Comparison of ENCODE assay signal across 9 cellular contexts in genomic region chr17:29587591-29587990, GRCh38. TPM values are rescaled to one million over a fixed set of nuclear protein-coding genes. Genes with fewer than 3 reads are reported as not detected.
DNase-seq lines count a peak whose midpoint lies in the region; TF ChIP-seq lines count a peak whose summit lies in the region.
"Had no signal": no experiment of that assay in that cellular context is flagged by ENCODE, and none has a peak within 500 bp of the region (broad histone marks: within the 10 kb centered on the region; RNA-seq: fewer than 3 reads in every experiment).

No MANE protein-coding gene starts in this region.

- peak overlapping the region in 4 of 5 experiments; percentile 89 to 97 (median 96) for H3K27ac Mint-ChIP-seq in brain

- DNase-seq in HFF-Myc (ENCODE audit: extremely low read depth, low read depth) (no peak), GM20000 (ENCODE audit: low spot score) (no peak), mesenteric fat pad (ENCODE audit: low spot score) (no peak)
- DNase-seq in stimulated activated CD4-positive, alpha-beta T cell treated with anti-CD3 and anti-CD28 coated beads, Interleukin-4, amount 100 ng/mL, for 1 hour = no peak
- DNase-seq in stimulated activated CD4-positive, alpha-beta T cell treated with anti-CD3 and anti-CD28 coated beads, Interleukin-1b, Interleukin-23, amount 100 ng/mL, for 48 hours = no peak
- DNase-seq: NCI-H510A had no signal

- 76 to 85% methylated on average over 3 to 5 of the region's 6 CpGs for WGBS in mesodermal cell (ENCODE audit: insufficient coverage in 2 of 2), 2 experiments

- peaks cover 22% of the 10 kb centered on the region for H3K36me3 ChIP-seq in mesodermal cell (ENCODE audit: control insufficient read depth, insufficient read depth, low read length)

- peak overlapping the region; percentile 98; the same call in 1 of the 2 replicates for H3K27ac ChIP-seq in 22Rv1
- no peak overlapping the region for H3K27ac ChIP-seq in mesodermal cell (ENCODE audit: low read depth, low read length, severe bottlenecking)

- H3K9me3 ChIP-seq in mesodermal cell (ENCODE audit: control insufficient read depth, low read length) = no peaks in the 10 kb centered on the region

- peaks cover 67% of the 10 kb centered on the region for H3K4me1 Mint-ChIP-seq in brain

- H3K9me3 Mint-ChIP-seq in brain = peaks cover 0 to 5% (median 0%) of the 10 kb centered on the region in 5 experiments

- peaks cover 58% of the 10 kb centered on the region for H3K4me1 ChIP-seq in mesodermal cell (ENCODE audit: control insufficient read depth, insufficient read depth, low read length, poor library complexity, severe bottlenecking)

- H3K27me3 Mint-ChIP-seq in brain = peaks cover 8% of the 10 kb centered on the region

- peak overlapping the region; percentile 89 for H3K4me3 ChIP-seq in HFF-Myc (replicated peaks; ENCODE audit: low read depth, low read length)
- H3K4me3 ChIP-seq in mesodermal cell (ENCODE audit: extremely low read depth, insufficient read depth, low read length, poor library complexity, severe bottlenecking) = peak overlapping the region; percentile 84

- peaks cover 16% of the 10 kb centered on the region for H3K36me3 Mint-ChIP-seq in brain

- H3K4me3 Mint-ChIP-seq in brain = peak overlapping the region; percentile 93 to 97 (median 96)

- no peak for TF ChIP-seq CTCF in 22Rv1 (IDR thresholded peaks at IDR 0.05)
- no peak for TF ChIP-seq CTCF in HFF-Myc (IDR thresholded peaks at IDR 0.05; ENCODE audit: low read depth, low read length, missing control alignments)
- no peak for TF ChIP-seq CTCF in brain (conservative IDR thresholded peaks at IDR 0.05)
- TF ChIP-seq CTCF in GM20000 (IDR thresholded peaks at IDR 0.05; ENCODE audit: extremely low read depth, missing control alignments) = no peak

RNA-seq across cellular contexts. Expression of gene GIT1, which starts 1.9 kb away (rescaled TPM):
- polyA plus RNA-seq in brain (ENCODE audit: insufficient read depth, low read depth, low replicate concordance) = 94.7 TPM
- polyA plus RNA-seq in mesodermal cell (2013, experiment 1 of 2) = 57.7 TPM
- 43.1 TPM for polyA plus RNA-seq in mesodermal cell (2013, experiment 2 of 2)
- 47.7 TPM for total RNA-seq in mesenteric fat pad

RNA-seq across cellular contexts. Expression of gene ANKRD13B, which starts 5.3 kb away (rescaled TPM):
- 28.2 TPM for polyA plus RNA-seq in brain (ENCODE audit: insufficient read depth, low read depth, low replicate concordance)
- polyA plus RNA-seq in mesodermal cell (2013, experiment 1 of 2) = 10.7 TPM
- polyA plus RNA-seq in mesodermal cell (2013, experiment 2 of 2) = 5.9 TPM
- total RNA-seq in mesenteric fat pad = 11.5 TPM

RNA-seq across cellular contexts. Expression of gene TP53I13, which starts 19.1 kb away (rescaled TPM):
- polyA plus RNA-seq in brain (ENCODE audit: insufficient read depth, low read depth, low replicate concordance) = 34.4 TPM
- polyA plus RNA-seq in mesodermal cell (2013, experiment 1 of 2) = 42.6 TPM
- 31.8 TPM for polyA plus RNA-seq in mesodermal cell (2013, experiment 2 of 2)
- 75.2 TPM for total RNA-seq in mesenteric fat pad

RNA-seq across cellular contexts. Expression of gene ABHD15, which starts 20.8 kb away (rescaled TPM):
- 3.8 TPM for polyA plus RNA-seq in brain (ENCODE audit: insufficient read depth, low read depth, low replicate concordance)
- 1.4 TPM for polyA plus RNA-seq in mesodermal cell (2013, experiment 1 of 2)
- 1.5 TPM for polyA plus RNA-seq in mesodermal cell (2013, experiment 2 of 2)
- total RNA-seq in mesenteric fat pad = 38.3 TPM

RNA-seq across cellular contexts. Expression of gene CORO6, which starts 35.1 kb away (rescaled TPM):
- polyA plus RNA-seq in brain (ENCODE audit: insufficient read depth, low read depth, low replicate concordance) = 1.7 TPM
- 21.6 TPM for polyA plus RNA-seq in mesodermal cell (2013, experiment 1 of 2)
- polyA plus RNA-seq in mesodermal cell (2013, experiment 2 of 2) = 16.5 TPM
- total RNA-seq in mesenteric fat pad = 7.1 TPM
